Comparison of ENCODE assay signal across 8 cellular contexts in genomic region chr10:92593553-92594046, GRCh38. TPM values are rescaled to one million over a fixed set of nuclear protein-coding genes. Genes with fewer than 3 reads are reported as not detected.
DNase-seq lines count a peak whose midpoint lies in the region; ATAC-seq, FAIRE-seq and TF ChIP-seq lines count a peak whose summit lies in the region.

No MANE protein-coding gene starts in this region.

- H4K20me1 ChIP-seq in keratinocyte (ENCODE audit: control insufficient read depth, extremely low read depth, insufficient read depth, low read length): no peaks in the 10 kb centered on the region

- H3K9me1 ChIP-seq in keratinocyte (ENCODE audit: control insufficient read depth, extremely low read depth, insufficient read depth, low read length): no peaks in the 10 kb centered on the region

- no peaks in the 10 kb centered on the region for H3K27me3 Mint-ChIP-seq in activated T-cell treated with anti-CD3 and anti-CD28 coated beads, Interleukin-2, amount 50 U/mL, for 4 hours (ENCODE audit: low read depth)
- no peaks in the 10 kb centered on the region for H3K27me3 Mint-ChIP-seq in activated T-helper 1 cell treated with anti-CD3 and anti-CD28 coated beads, Interleukin-12 subunit alpha, Interleukin-12 subunit beta, Interleukin-2, Interleukin-4 antibody, amounts not matched to agents 30 ng/mL and 10 ng/mL and 1 ng/mL, durations not matched to agents 14 hours and 24 hours and 36 hours (ENCODE audit: insufficient read depth)

- dilution Hi-C loops in keratinocyte (cut with MboI; ENCODE audit: extremely low pct_ligation_motif_present, low sequenced_read_pairs): no loop called here

- no peaks in the 10 kb centered on the region for H3K36me3 ChIP-seq in keratinocyte (ENCODE audit: control insufficient read depth in 2 of 2, extremely low read depth in 1 of 2, insufficient read depth in 2 of 2, low read length in 2 of 2)
- H3K36me3 ChIP-seq in thoracic aorta: no peaks in the 10 kb centered on the region

- peaks cover 8% of the 10 kb centered on the region for H3K4me1 ChIP-seq in keratinocyte (ENCODE audit: control insufficient read depth, extremely low read depth, insufficient read depth, low read length)
- H3K4me1 ChIP-seq in thoracic aorta (ENCODE audit: control insufficient read depth in 1 of 2, low read depth in 2 of 2): peaks cover 0 to 13% of the 10 kb centered on the region in 2 donors

- peak overlapping the region; percentile 83 to 95 (median 93) for H3K4me3 ChIP-seq in keratinocyte (ENCODE audit: control insufficient read depth in 2 of 3, extremely low read depth in 1 of 3, insufficient read depth in 2 of 3, low read depth in 1 of 3, low read length in 3 of 3)
- H3K4me3 ChIP-seq in thoracic aorta: peak overlapping the region; percentile 76

- DNase-seq in activated T-cell treated with anti-CD3 and anti-CD28 coated beads, Interleukin-2, amount 50 U/mL, for 4 hours: no peak
- DNase-seq in activated T-cell treated with anti-CD3 and anti-CD28 coated beads for 4 hours: no peak
- DNase-seq in activated T-helper 1 cell treated with anti-CD3 and anti-CD28 coated beads, Interleukin-12 subunit alpha, Interleukin-12 subunit beta, Interleukin-2, Interleukin-4 antibody, amounts not matched to agents 30 ng/mL and 10 ng/mL and 1 ng/mL, durations not matched to agents 14 hours and 24 hours and 36 hours (ENCODE audit: low spot score): no peak
- DNase-seq in keratinocyte (ENCODE audit: low read depth, low spot score): no peak
- no peak for DNase-seq in thoracic aorta (ENCODE audit: low spot score)
- DNase-seq in iPS-NIHi11 (ENCODE audit: low spot score): no peak
- DNase-seq in NCI-H2227 treated with DMSO at 0.1 percent for 48 hours (lab: John Stamatoyannopoulos, UW): no peak

- peaks cover 41% of the 10 kb centered on the region for H3K4me1 Mint-ChIP-seq in activated T-cell treated with anti-CD3 and anti-CD28 coated beads, Interleukin-2, amount 50 U/mL, for 4 hours (ENCODE audit: low read depth)
- peaks cover 64% of the 10 kb centered on the region for H3K4me1 Mint-ChIP-seq in activated T-helper 1 cell treated with anti-CD3 and anti-CD28 coated beads, Interleukin-12 subunit alpha, Interleukin-12 subunit beta, Interleukin-2, Interleukin-4 antibody, amounts not matched to agents 30 ng/mL and 10 ng/mL and 1 ng/mL, durations not matched to agents 14 hours and 24 hours and 36 hours (ENCODE audit: low read depth)

- H3K27me3 ChIP-seq in keratinocyte (ENCODE audit: control insufficient read depth, extremely low read depth, insufficient read depth, low read length) (no peaks in the 10 kb centered on the region), thoracic aorta (replicated peaks; ENCODE audit: insufficient read depth) (no peaks in the 10 kb centered on the region)

- peak overlapping the region; percentile 88 for H3K9ac ChIP-seq in keratinocyte (ENCODE audit: control insufficient read depth, extremely low read depth, insufficient read depth, low read length)

- H2AFZ ChIP-seq in keratinocyte (ENCODE audit: control insufficient read depth, low read length): peak overlapping the region; percentile 94

- H3K36me3 Mint-ChIP-seq in activated T-cell treated with anti-CD3 and anti-CD28 coated beads, Interleukin-2, amount 50 U/mL, for 4 hours (ENCODE audit: insufficient read depth): peaks cover 2% of the 10 kb centered on the region
- H3K36me3 Mint-ChIP-seq in activated T-helper 1 cell treated with anti-CD3 and anti-CD28 coated beads, Interleukin-12 subunit alpha, Interleukin-12 subunit beta, Interleukin-2, Interleukin-4 antibody, amounts not matched to agents 30 ng/mL and 10 ng/mL and 1 ng/mL, durations not matched to agents 14 hours and 24 hours and 36 hours (ENCODE audit: low read depth): peaks cover 10% of the 10 kb centered on the region

- no peaks in the 10 kb centered on the region for H3K9me3 Mint-ChIP-seq in activated T-cell treated with anti-CD3 and anti-CD28 coated beads, Interleukin-2, amount 50 U/mL, for 4 hours
- no peaks in the 10 kb centered on the region for H3K9me3 Mint-ChIP-seq in activated T-helper 1 cell treated with anti-CD3 and anti-CD28 coated beads, Interleukin-12 subunit alpha, Interleukin-12 subunit beta, Interleukin-2, Interleukin-4 antibody, amounts not matched to agents 30 ng/mL and 10 ng/mL and 1 ng/mL, durations not matched to agents 14 hours and 24 hours and 36 hours

- peak overlapping the region; percentile 97 for H3K27ac Mint-ChIP-seq in activated T-helper 1 cell treated with anti-CD3 and anti-CD28 coated beads, Interleukin-12 subunit alpha, Interleukin-12 subunit beta, Interleukin-2, Interleukin-4 antibody, amounts not matched to agents 30 ng/mL and 10 ng/mL and 1 ng/mL, durations not matched to agents 14 hours and 24 hours and 36 hours

- intact Hi-C loops in activated T-helper 1 cell treated with anti-CD3 and anti-CD28 coated beads, Interleukin-12 subunit alpha, Interleukin-12 subunit beta, Interleukin-2, Interleukin-4 antibody, amounts not matched to agents 30 ng/mL and 10 ng/mL and 1 ng/mL, durations not matched to agents 14 hours and 24 hours and 36 hours (cut with micrococcal nuclease): loop anchor here (1.0 to 10.0 kb wide), 11 partner anchors 9 to 1369 kb away; partner anchors contain the start of genes BTAF1, EXOC6, FGFBP3 and FRA10AC1

- TF ChIP-seq CTCF in keratinocyte (optimal IDR thresholded peaks at IDR 0.05 in 1 of 3, IDR thresholded peaks at IDR 0.05 in 1 of 3, conservative IDR thresholded peaks at IDR 0.05 in 1 of 3; ENCODE audit: extremely low read depth in 1 of 3, insufficient read depth in 2 of 3, low read length in 3 of 3) (no peak), thoracic aorta (IDR thresholded peaks at IDR 0.05) (no peak)

- H3K79me2 ChIP-seq in keratinocyte (ENCODE audit: control insufficient read depth, insufficient read depth, low read length): peaks cover 56% of the 10 kb centered on the region

- H3K27ac ChIP-seq in keratinocyte (ENCODE audit: control insufficient read depth, insufficient read depth, low read length): peak overlapping the region; percentile 83
- no peak overlapping the region for H3K27ac ChIP-seq in thoracic aorta

- H3K9me3 ChIP-seq in keratinocyte (ENCODE audit: control insufficient read depth, low read depth, low read length): no peaks in the 10 kb centered on the region
- no peaks in the 10 kb centered on the region for H3K9me3 ChIP-seq in thoracic aorta

- no peak for ATAC-seq in activated T-cell treated with anti-CD3 and anti-CD28 coated beads, Interleukin-2, amount 50 U/mL, for 4 hours
- no peak for ATAC-seq in thoracic aorta (ENCODE audit: insufficient number of reproducible peaks, low FRiP score, low read depth)
- ATAC-seq in GM18511 (IDR thresholded peaks at IDR 0.05; ENCODE audit: unreplicated experiment): no peak

- H3K4me3 Mint-ChIP-seq in activated T-cell treated with anti-CD3 and anti-CD28 coated beads, Interleukin-2, amount 50 U/mL, for 4 hours: peak overlapping the region; percentile 96
- H3K4me3 Mint-ChIP-seq in activated T-helper 1 cell treated with anti-CD3 and anti-CD28 coated beads, Interleukin-12 subunit alpha, Interleukin-12 subunit beta, Interleukin-2, Interleukin-4 antibody, amounts not matched to agents 30 ng/mL and 10 ng/mL and 1 ng/mL, durations not matched to agents 14 hours and 24 hours and 36 hours: peak overlapping the region; percentile 96

- H3K4me2 ChIP-seq in keratinocyte (ENCODE audit: control insufficient read depth, extremely low read depth, insufficient read depth, low read depth, low read length): peak overlapping the region; percentile 95

- FAIRE-seq in keratinocyte (lab: Jason Lieb, UNC): no peak

RNA-seq across cellular contexts. Expression of gene KIF11, which starts 0.7 kb away (rescaled TPM):
- total RNA-seq in activated T-cell treated with anti-CD3 and anti-CD28 coated beads, Interleukin-2, amount 50 U/mL, for 4 hours: 1 to 10 TPM; 4.6 to 6.3 (median 5.8) TPM
- 37.3 and 38.7 TPM in 2 replicates for total RNA-seq in activated T-helper 1 cell treated with anti-CD3 and anti-CD28 coated beads, Interleukin-12 subunit alpha, Interleukin-12 subunit beta, Interleukin-2, Interleukin-4 antibody, amounts not matched to agents 30 ng/mL and 10 ng/mL and 1 ng/mL, durations not matched to agents 14 hours and 24 hours and 36 hours
- polyA plus RNA-seq in keratinocyte: 1.5 to 10.6 TPM (median 6.3 TPM) in 3 replicates
- 1.1 TPM for polyA plus RNA-seq in keratinocyte (2011; ENCODE audit: low read depth)
- polyA plus RNA-seq in keratinocyte (2011; cell fraction: cytosol; rRNA removed): 1.6 and 3.6 TPM in 2 replicates
- 2.2 and 2.9 TPM in 2 replicates for polyA plus RNA-seq in keratinocyte (2011; cell fraction: nucleus; rRNA removed)
- 0.62 and 9.2 TPM in 2 replicates for polyA plus RNA-seq in keratinocyte (2012; ENCODE audit: low replicate concordance)
- polyA minus RNA-seq in keratinocyte: 0.89 to 10.9 TPM (median 1.1 TPM) in 3 replicates
- 1.7 TPM for polyA minus RNA-seq in keratinocyte (2011; cell fraction: cytosol; rRNA and poly(A)+ RNA removed)
- 1.2 and 2.8 TPM in 2 replicates for polyA minus RNA-seq in keratinocyte (2011; cell fraction: nucleus; rRNA and poly(A)+ RNA removed)
- 1 to 10 TPM in 1 of 2 donors, under 1 TPM in 1; 0.81 to 1.9 TPM for total RNA-seq in thoracic aorta

RNA-seq across cellular contexts. Expression of gene IDE, which starts 19.7 kb away (rescaled TPM):
- 10 to 100 TPM; 45.7 to 48.8 (median 47.4) TPM for total RNA-seq in activated T-cell treated with anti-CD3 and anti-CD28 coated beads, Interleukin-2, amount 50 U/mL, for 4 hours
- total RNA-seq in activated T-helper 1 cell treated with anti-CD3 and anti-CD28 coated beads, Interleukin-12 subunit alpha, Interleukin-12 subunit beta, Interleukin-2, Interleukin-4 antibody, amounts not matched to agents 30 ng/mL and 10 ng/mL and 1 ng/mL, durations not matched to agents 14 hours and 24 hours and 36 hours: 43.4 and 54.5 TPM in 2 replicates
- 13.7 to 24.4 TPM (median 16.5 TPM) in 3 replicates for polyA plus RNA-seq in keratinocyte
- polyA plus RNA-seq in keratinocyte (2011; ENCODE audit: low read depth): 18.8 TPM
- polyA plus RNA-seq in keratinocyte (2011; cell fraction: cytosol; rRNA removed): 8.0 and 21.7 TPM in 2 replicates
- 20.9 and 22.6 TPM in 2 replicates for polyA plus RNA-seq in keratinocyte (2011; cell fraction: nucleus; rRNA removed)
- 14.9 and 23.8 TPM in 2 replicates for polyA plus RNA-seq in keratinocyte (2012; ENCODE audit: low replicate concordance)
- 15.1 to 51.9 TPM (median 41.5 TPM) in 3 replicates for polyA minus RNA-seq in keratinocyte
- 20.3 TPM for polyA minus RNA-seq in keratinocyte (2011; cell fraction: cytosol; rRNA and poly(A)+ RNA removed)
- 24.1 and 39.4 TPM in 2 replicates for polyA minus RNA-seq in keratinocyte (2011; cell fraction: nucleus; rRNA and poly(A)+ RNA removed)
- 10 to 100 TPM; 26.0 to 39.1 TPM for total RNA-seq in thoracic aorta
